ENCODE assay signal across 20 cellular contexts in the genomic region with DNA sequence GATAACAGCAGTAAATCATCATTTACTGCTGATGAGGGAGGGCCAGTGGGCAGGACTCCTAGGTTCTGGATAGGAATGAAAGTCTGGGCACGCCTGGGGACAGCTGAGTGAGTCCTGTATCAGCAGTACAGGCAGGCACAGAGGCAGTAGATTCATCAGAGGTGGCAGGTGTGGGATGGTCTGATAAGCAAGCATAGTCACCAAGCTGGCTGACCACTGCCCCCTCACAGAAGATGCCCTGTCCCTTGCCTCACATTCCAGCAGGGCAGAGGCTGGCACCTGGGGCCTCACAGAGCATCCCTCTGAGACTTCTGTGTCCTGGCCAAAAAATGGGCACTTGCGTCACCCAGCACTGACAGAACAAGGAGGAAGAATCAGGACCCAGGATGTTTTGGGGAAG. TPM values are rescaled to one million over a fixed set of nuclear protein-coding genes. Genes with fewer than 3 reads are reported as not detected.
DNase-seq lines count a peak whose midpoint lies in the region; ATAC-seq and TF ChIP-seq lines count a peak whose summit lies in the region.
"Had no signal": no experiment of that assay in that cellular context is flagged by ENCODE, and none has a peak within 500 bp of the region (broad histone marks: within the 10 kb centered on the region; RNA-seq: fewer than 3 reads in every experiment).

No MANE protein-coding gene starts in this region.

- H2BK120ac ChIP-seq in mesenchymal stem cell (ENCODE audit: low read depth, low read length) = no peak overlapping the region

- peak; percentile 27 for DNase-seq in Right ventricle myocardium inferior (ENCODE audit: missing footprints)
- no peak for DNase-seq in left cardiac atrium
- no peak for DNase-seq in mesenchymal stem cell
- no peak for DNase-seq in stimulated activated effector memory CD8-positive, alpha-beta T cell treated with anti-CD3 and anti-CD28 coated beads, Interleukin-12 subunit alpha, Interleukin-12 subunit beta, amount 100 ng/mL, for 72 hours (ENCODE audit: low spot score in 2 of 2)
- no peak for DNase-seq in GM23338 (ENCODE audit: low spot score)
- DNase-seq in NCI-H1417 treated with DMSO at 0.1 percent for 48 hours (lab: John Stamatoyannopoulos, UW) = no peak
- DNase-seq: CD4-positive, alpha-beta memory T cell; DMS79 treated with DMSO at 0.1 percent for 48 hours; GOT3; H7; HFFc6; IMR-90 had no signal

- H3K4me3 Mint-ChIP-seq in stimulated activated effector memory CD8-positive, alpha-beta T cell treated with anti-CD3 and anti-CD28 coated beads, Interleukin-12 subunit alpha, Interleukin-12 subunit beta, amount 100 ng/mL, for 72 hours = no peak overlapping the region
- no peak overlapping the region for H3K4me3 Mint-ChIP-seq in GM23338
- H3K4me3 Mint-ChIP-seq: CD14-positive monocyte; CD4-positive, alpha-beta memory T cell; HFFc6 had no signal

- H4K20me1 ChIP-seq in GM23338 (replicated peaks; ENCODE audit: insufficient read depth) = no peaks in the 10 kb centered on the region
- H4K20me1 ChIP-seq: BLaER1 had no signal

- H3K79me2 ChIP-seq in GM23338 (replicated peaks; ENCODE audit: insufficient read depth) = no peaks in the 10 kb centered on the region

- H4K8ac ChIP-seq in mesenchymal stem cell (ENCODE audit: low read length) = no peak overlapping the region

- no peak overlapping the region for H2AK5ac ChIP-seq in mesenchymal stem cell (ENCODE audit: low read length, severe bottlenecking)

- H3K4me3 ChIP-seq in mesenchymal stem cell (ENCODE audit: insufficient read depth in 1 of 2, low read depth in 1 of 2, low read length in 2 of 2) = no peak overlapping the region
- no peak overlapping the region for H3K4me3 ChIP-seq in GM23338
- H3K4me3 ChIP-seq: A549, BLaER1, GM12878, K562 had no signal

- H3K27me3 ChIP-seq in mesenchymal stem cell (ENCODE audit: control insufficient read depth in 1 of 2, insufficient read depth in 1 of 2, low read length in 2 of 2) = no peaks in the 10 kb centered on the region
- H3K27me3 ChIP-seq in GM23338 (ENCODE audit: insufficient read depth) = no peaks in the 10 kb centered on the region
- H3K27me3 ChIP-seq: BLaER1 had no signal

- H3K9me2 ChIP-seq in GM23338 (ENCODE audit: insufficient read depth) = peaks cover 5% of the 10 kb centered on the region; the same call in 1 of the 2 replicates

- H3K4me1 ChIP-seq in mesenchymal stem cell (ENCODE audit: control insufficient read depth, insufficient read depth, low read depth, low read length) = no peaks in the 10 kb centered on the region
- no peaks in the 10 kb centered on the region for H3K4me1 ChIP-seq in GM23338 (ENCODE audit: insufficient read depth)
- H3K4me1 ChIP-seq: A549, BLaER1 had no signal

- 78% methylated on average over 2 of the region's 2 CpGs for WGBS in mesenchymal stem cell

- no peaks in the 10 kb centered on the region for H3F3A ChIP-seq in GM23338 (replicated peaks; ENCODE audit: low read depth)

- no peak overlapping the region for H3K9ac ChIP-seq in mesenchymal stem cell (ENCODE audit: low read length)
- H3K9ac ChIP-seq: BLaER1 had no signal

- H3K23ac ChIP-seq in mesenchymal stem cell (ENCODE audit: low read length in 2 of 2) = no peak overlapping the region

- H3K4ac ChIP-seq in mesenchymal stem cell (ENCODE audit: low read depth in 1 of 2, low read length in 2 of 2) = no peak overlapping the region

- H3K27ac ChIP-seq in mesenchymal stem cell (ENCODE audit: low read length, poor library complexity, severe bottlenecking) = no peak overlapping the region
- no peak overlapping the region for H3K27ac ChIP-seq in GM23338 (ENCODE audit: low read depth)
- H3K27ac ChIP-seq: 22Rv1, A549, BLaER1 had no signal

- H2AFZ ChIP-seq in mesenchymal stem cell (ENCODE audit: low read depth, low read length) = no peak overlapping the region
- H2AFZ ChIP-seq in GM23338 = no peak overlapping the region

- H3K18ac ChIP-seq in mesenchymal stem cell (ENCODE audit: low read depth in 1 of 2, low read length in 2 of 2) = no peak overlapping the region

- H3K27ac Mint-ChIP-seq in stimulated activated effector memory CD8-positive, alpha-beta T cell treated with anti-CD3 and anti-CD28 coated beads, Interleukin-12 subunit alpha, Interleukin-12 subunit beta, amount 100 ng/mL, for 72 hours = no peak overlapping the region
- H3K27ac Mint-ChIP-seq in GM23338 = no peak overlapping the region
- H3K27ac Mint-ChIP-seq: CD14-positive monocyte; CD4-positive, alpha-beta memory T cell; HFFc6 had no signal

- H3K36me3 ChIP-seq in mesenchymal stem cell (ENCODE audit: control insufficient read depth in 1 of 2, insufficient read depth in 2 of 2, low read depth in 1 of 2, low read length in 2 of 2) (no peaks in the 10 kb centered on the region), GM23338 (ENCODE audit: insufficient read depth) (no peaks in the 10 kb centered on the region)
- H3K36me3 ChIP-seq: BLaER1 had no signal

- H3K27me3 Mint-ChIP-seq in GM23338 (ENCODE audit: insufficient read depth, low read depth, poor library complexity) = peaks cover 2% of the 10 kb centered on the region
- H3K27me3 Mint-ChIP-seq: CD4-positive, alpha-beta memory T cell had no signal

- intact Hi-C loops in Right ventricle myocardium inferior (cut with DNase I) = no loop called here
- intact Hi-C loops in left cardiac atrium (cut with DNase I) = no loop called here

- H2BK5ac ChIP-seq in mesenchymal stem cell (ENCODE audit: low read depth, low read length, poor library complexity, severe bottlenecking) = peak overlapping the region; percentile 5

- no peak overlapping the region for H2BK12ac ChIP-seq in mesenchymal stem cell (ENCODE audit: low read length in 2 of 2)

- TF ChIP-seq CTCF in GM23338 (conservative IDR thresholded peaks at IDR 0.05; ENCODE audit: low read depth in 2 of 2) = no peak

- no peaks in the 10 kb centered on the region for H3K9me3 ChIP-seq in mesenchymal stem cell (ENCODE audit: control insufficient read depth, low read length)

- H3K4me2 ChIP-seq in mesenchymal stem cell (ENCODE audit: low read length, poor library complexity, severe bottlenecking) (no peak overlapping the region), GM23338 (no peak overlapping the region)
- H3K4me2 ChIP-seq: A549, BLaER1 had no signal

- H3K9me3 Mint-ChIP-seq in stimulated activated effector memory CD8-positive, alpha-beta T cell treated with anti-CD3 and anti-CD28 coated beads, Interleukin-12 subunit alpha, Interleukin-12 subunit beta, amount 100 ng/mL, for 72 hours = no peaks in the 10 kb centered on the region
- peaks cover 11% of the 10 kb centered on the region for H3K9me3 Mint-ChIP-seq in GM23338

- no peak overlapping the region for H3K14ac ChIP-seq in mesenchymal stem cell (ENCODE audit: low read length in 2 of 2)

- ATAC-seq in Right ventricle myocardium inferior = no peak
- ATAC-seq in left cardiac atrium = no peak
- ATAC-seq in stimulated activated effector memory CD8-positive, alpha-beta T cell treated with anti-CD3 and anti-CD28 coated beads, Interleukin-12 subunit alpha, Interleukin-12 subunit beta, amount 100 ng/mL, for 72 hours = peak; percentile 13
- ATAC-seq in GM23338 = no peak
- ATAC-seq in GM21423 (IDR thresholded peaks at IDR 0.05; ENCODE audit: unreplicated experiment) = no peak
- ATAC-seq: A549, GM12878, HCT116, K562 had no signal

- no peak overlapping the region for H2BK15ac ChIP-seq in mesenchymal stem cell (ENCODE audit: low read depth, poor library complexity, severe bottlenecking)

- H3K36me3 Mint-ChIP-seq in stimulated activated effector memory CD8-positive, alpha-beta T cell treated with anti-CD3 and anti-CD28 coated beads, Interleukin-12 subunit alpha, Interleukin-12 subunit beta, amount 100 ng/mL, for 72 hours = no peaks in the 10 kb centered on the region
- peaks cover 37% of the 10 kb centered on the region; the same call in 2 of the 3 replicates for H3K36me3 Mint-ChIP-seq in GM23338 (ENCODE audit: low read depth)
- H3K36me3 Mint-ChIP-seq: CD14-positive monocyte; CD4-positive, alpha-beta memory T cell had no signal

- H4K91ac ChIP-seq in mesenchymal stem cell (ENCODE audit: low read length) = no peak overlapping the region

- H3K4me1 Mint-ChIP-seq in stimulated activated effector memory CD8-positive, alpha-beta T cell treated with anti-CD3 and anti-CD28 coated beads, Interleukin-12 subunit alpha, Interleukin-12 subunit beta, amount 100 ng/mL, for 72 hours = no peaks in the 10 kb centered on the region
- no peaks in the 10 kb centered on the region for H3K4me1 Mint-ChIP-seq in GM23338
- H3K4me1 Mint-ChIP-seq: CD14-positive monocyte; CD4-positive, alpha-beta memory T cell had no signal

- no peaks in the 10 kb centered on the region for H3K79me1 ChIP-seq in mesenchymal stem cell (replicated peaks; ENCODE audit: low read length, poor library complexity, severe bottlenecking)

TF ChIP-seq in GM23338, 12 proteins besides CTCF, POLR2A, EP300 and RAD21 (continues in another document):
- no peak for TF ChIP-seq STAT1 (IDR thresholded peaks at IDR 0.05; ENCODE audit: unreplicated experiment)
- no peak for TF ChIP-seq EZH2phosphoT487 (IDR thresholded peaks at IDR 0.05; ENCODE audit: unreplicated experiment)
- no peak for TF ChIP-seq JUNB (IDR thresholded peaks at IDR 0.05; ENCODE audit: unreplicated experiment)

RNA-seq across cellular contexts. Expression of a gene that starts 23.2 kb away (rescaled TPM):
- total RNA-seq in Right ventricle myocardium inferior (not detected), left cardiac atrium (not detected)
- polyA plus RNA-seq in mesenchymal stem cell (2013, experiment 1 of 2) = not detected
- polyA plus RNA-seq in mesenchymal stem cell (2013, experiment 2 of 2) = not detected
- not detected in 2 replicates for total RNA-seq in GM23338 (2014; rRNA removed; shearing (Covaris generic))
- 0.65 and 0.90 TPM in 2 replicates for polyA plus RNA-seq in GM23338 (2016; fragmentation: Nextera tagmentation; extraction: Ambion mirVana)
- total RNA-seq: CD4-positive, alpha-beta memory T cell; GM12878; H7; HFFc6; IMR-90; K562 had no signal
- polyA plus RNA-seq: A549; CD14-positive monocyte; CD4-positive, alpha-beta memory T cell; IMR-90; K562 had no signal
